15 cellular contexts compared by ENCODE assay signal in genomic region chr6:4953440-4953839, GRCh38. TPM values are rescaled to one million over a fixed set of nuclear protein-coding genes. Genes with fewer than 3 reads are reported as not detected.
DNase-seq lines count a peak whose midpoint lies in the region; ATAC-seq and TF ChIP-seq lines count a peak whose summit lies in the region.
"Had no signal": no experiment of that assay in that cellular context is flagged by ENCODE, and none has a peak within 500 bp of the region (broad histone marks: within the 10 kb centered on the region; RNA-seq: fewer than 3 reads in every experiment).

No MANE protein-coding gene starts in this region.

- no peak for ATAC-seq in activated CD8-positive, alpha-beta memory T cell treated with anti-CD3 and anti-CD28 coated beads, Interleukin-2, amount 10 ng/mL, durations not matched to agents 7 days and 5 days

- DNase-seq in activated CD8-positive, alpha-beta memory T cell treated with anti-CD3 and anti-CD28 coated beads, Interleukin-2, amount 10 ng/mL, durations not matched to agents 7 days and 5 days = peak; percentile 19
- peak; percentile 13 for DNase-seq in activated CD8-positive, alpha-beta memory T cell treated with anti-CD3 and anti-CD28 coated beads, Interleukin-2, amount 50 U/mL, for 48 hours
- DNase-seq in mesenteric fat pad (ENCODE audit: low spot score) (peak; percentile 43), type B pancreatic cell (ENCODE audit: extremely low spot score, unreplicated experiment) (peak; percentile 36), endothelial cell (ENCODE audit: low spot score) (no peak)
- DNase-seq in activated CD4-positive, alpha-beta T cell treated with anti-CD3 and anti-CD28 coated beads, Interleukin-2, amount 10 ng/mL, durations not matched to agents 24 days and 14 days = no peak
- DNase-seq: C1 segment of cervical spinal cord; Calu3; CD4-positive, alpha-beta memory T cell; COR-L47; DMS53; DMS79 treated with DMSO at 0.1 percent for 48 hours; GF-D8; GOT3; HFFc6 had no signal

- no peak for TF ChIP-seq CTCF in type B pancreatic cell (conservative IDR thresholded peaks at IDR 0.05)
- no peak for TF ChIP-seq CTCF in endothelial cell (IDR thresholded peaks at IDR 0.05; ENCODE audit: unreplicated experiment)

- H3K9me3 Mint-ChIP-seq in activated CD8-positive, alpha-beta memory T cell treated with anti-CD3 and anti-CD28 coated beads, Interleukin-2, amount 10 ng/mL, durations not matched to agents 7 days and 5 days (ENCODE audit: low read depth) = no peaks in the 10 kb centered on the region
- H3K9me3 Mint-ChIP-seq in type B pancreatic cell (no peaks in the 10 kb centered on the region), endothelial cell (ENCODE audit: unreplicated experiment) (no peaks in the 10 kb centered on the region)
- no peaks in the 10 kb centered on the region for H3K9me3 Mint-ChIP-seq in activated CD4-positive, alpha-beta T cell treated with anti-CD3 and anti-CD28 coated beads, Interleukin-2, amount 10 ng/mL, durations not matched to agents 24 days and 14 days
- H3K9me3 Mint-ChIP-seq: HFFc6 had no signal

- CTCF ChIA-PET in activated CD8-positive, alpha-beta memory T cell treated with anti-CD3 and anti-CD28 coated beads, Interleukin-2, amount 10 ng/mL, durations not matched to agents 7 days and 5 days (lab: Charles Lee) = no interaction called here

- H3K36me3 Mint-ChIP-seq in activated CD8-positive, alpha-beta memory T cell treated with anti-CD3 and anti-CD28 coated beads, Interleukin-2, amount 10 ng/mL, durations not matched to agents 7 days and 5 days = peaks cover 8% of the 10 kb centered on the region
- H3K36me3 Mint-ChIP-seq in type B pancreatic cell (peaks cover 41% of the 10 kb centered on the region), endothelial cell (ENCODE audit: low read depth, unreplicated experiment) (peaks cover 28% of the 10 kb centered on the region)
- peaks cover 5% of the 10 kb centered on the region for H3K36me3 Mint-ChIP-seq in activated CD4-positive, alpha-beta T cell treated with anti-CD3 and anti-CD28 coated beads, Interleukin-2, amount 10 ng/mL, durations not matched to agents 24 days and 14 days (ENCODE audit: low read depth)

- H3K27me3 Mint-ChIP-seq in activated CD8-positive, alpha-beta memory T cell treated with anti-CD3 and anti-CD28 coated beads, Interleukin-2, amount 10 ng/mL, durations not matched to agents 7 days and 5 days = no peaks in the 10 kb centered on the region
- H3K27me3 Mint-ChIP-seq in type B pancreatic cell (no peaks in the 10 kb centered on the region), endothelial cell (ENCODE audit: unreplicated experiment) (peaks cover 5% of the 10 kb centered on the region)
- no peaks in the 10 kb centered on the region for H3K27me3 Mint-ChIP-seq in activated CD4-positive, alpha-beta T cell treated with anti-CD3 and anti-CD28 coated beads, Interleukin-2, amount 10 ng/mL, durations not matched to agents 24 days and 14 days
- H3K27me3 Mint-ChIP-seq: CD4-positive, alpha-beta memory T cell had no signal

- intact Hi-C loops in activated CD4-positive, alpha-beta T cell treated with anti-CD3 and anti-CD28 coated beads, Interleukin-2, amount 10 ng/mL, durations not matched to agents 24 days and 14 days (cut with micrococcal nuclease) = no loop called here

- H3K4me1 Mint-ChIP-seq in activated CD8-positive, alpha-beta memory T cell treated with anti-CD3 and anti-CD28 coated beads, Interleukin-2, amount 10 ng/mL, durations not matched to agents 7 days and 5 days = no peaks in the 10 kb centered on the region
- H3K4me1 Mint-ChIP-seq in type B pancreatic cell (ENCODE audit: unreplicated experiment) (peaks cover 4% of the 10 kb centered on the region), endothelial cell (ENCODE audit: unreplicated experiment) (peaks cover 8% of the 10 kb centered on the region)
- H3K4me1 Mint-ChIP-seq in activated CD4-positive, alpha-beta T cell treated with anti-CD3 and anti-CD28 coated beads, Interleukin-2, amount 10 ng/mL, durations not matched to agents 24 days and 14 days = no peaks in the 10 kb centered on the region
- H3K4me1 Mint-ChIP-seq: CD4-positive, alpha-beta memory T cell had no signal

- H3K4me3 Mint-ChIP-seq in activated CD8-positive, alpha-beta memory T cell treated with anti-CD3 and anti-CD28 coated beads, Interleukin-2, amount 10 ng/mL, durations not matched to agents 7 days and 5 days = no peak overlapping the region
- H3K4me3 Mint-ChIP-seq in type B pancreatic cell (no peak overlapping the region), endothelial cell (ENCODE audit: unreplicated experiment) (no peak overlapping the region)
- H3K4me3 Mint-ChIP-seq in activated CD4-positive, alpha-beta T cell treated with anti-CD3 and anti-CD28 coated beads, Interleukin-2, amount 10 ng/mL, durations not matched to agents 24 days and 14 days = no peak overlapping the region
- H3K4me3 Mint-ChIP-seq: CD4-positive, alpha-beta memory T cell; HFFc6 had no signal

- H3K27ac Mint-ChIP-seq in activated CD8-positive, alpha-beta memory T cell treated with anti-CD3 and anti-CD28 coated beads, Interleukin-2, amount 10 ng/mL, durations not matched to agents 7 days and 5 days = no peak overlapping the region
- H3K27ac Mint-ChIP-seq in type B pancreatic cell (no peak overlapping the region), endothelial cell (ENCODE audit: unreplicated experiment) (no peak overlapping the region)
- no peak overlapping the region for H3K27ac Mint-ChIP-seq in activated CD4-positive, alpha-beta T cell treated with anti-CD3 and anti-CD28 coated beads, Interleukin-2, amount 10 ng/mL, durations not matched to agents 24 days and 14 days
- H3K27ac Mint-ChIP-seq: CD4-positive, alpha-beta memory T cell; HFFc6 had no signal

RNA-seq across cellular contexts. Expression of gene RPP40, which starts 50.4 kb away (rescaled TPM):
- total RNA-seq in activated CD8-positive, alpha-beta memory T cell treated with anti-CD3 and anti-CD28 coated beads, Interleukin-2, amount 10 ng/mL, durations not matched to agents 7 days and 5 days = 1 to 10 TPM; 4.6 to 6.4 TPM
- 8.4 TPM for total RNA-seq in mesenteric fat pad
- total RNA-seq in type B pancreatic cell (ENCODE audit: low replicate concordance) = 5.6 and 9.2 TPM in 2 replicates
- 9.6 TPM for total RNA-seq in endothelial cell (ENCODE audit: unreplicated experiment)
- total RNA-seq in activated CD4-positive, alpha-beta T cell treated with anti-CD3 and anti-CD28 coated beads, Interleukin-2, amount 10 ng/mL, durations not matched to agents 24 days and 14 days = 14.2 and 16.4 TPM in 2 replicates

Comparison
In these comparisons a context has a peak if more than half of its experiments do, and no peak if none do; other contexts are left out.
1. DNase-seq: peak in activated CD8-positive, alpha-beta memory T cell treated with anti-CD3 and anti-CD28 coated beads, Interleukin-2, amount 10 ng/mL, durations not matched to agents 7 days and 5 days (single experiment), activated CD8-positive, alpha-beta memory T cell treated with anti-CD3 and anti-CD28 coated beads, Interleukin-2, amount 50 U/mL, for 48 hours (single experiment), mesenteric fat pad (single experiment) and type B pancreatic cell (single experiment); none in endothelial cell (single experiment) and activated CD4-positive, alpha-beta T cell treated with anti-CD3 and anti-CD28 coated beads, Interleukin-2, amount 10 ng/mL, durations not matched to agents 24 days and 14 days (single experiment).